8 cellular contexts compared by ENCODE assay signal in the genomic region with DNA sequence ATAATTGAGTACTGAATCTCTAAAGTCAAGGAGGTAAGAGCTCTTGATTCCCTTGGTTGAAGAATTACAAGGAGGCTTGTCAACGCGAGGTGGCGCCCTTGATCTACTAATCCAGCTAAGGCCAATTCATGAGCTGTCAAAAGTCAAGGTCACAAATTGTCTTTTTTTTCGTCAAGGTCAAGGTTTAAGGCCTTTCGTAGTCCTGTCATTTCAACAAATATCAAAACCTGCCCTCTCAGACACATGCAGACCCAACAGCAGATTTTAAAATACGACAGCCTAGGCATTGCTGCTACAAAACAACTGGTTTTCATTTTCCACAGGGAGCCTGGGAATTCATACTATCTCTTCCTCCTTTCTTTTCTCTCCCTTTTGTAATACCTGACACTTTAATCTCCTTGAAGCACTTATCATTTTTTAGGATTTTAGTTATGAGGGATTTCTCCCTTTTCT. TPM values are rescaled to one million over a fixed set of nuclear protein-coding genes. Genes with fewer than 3 reads are reported as not detected.
DNase-seq lines count a peak whose midpoint lies in the region; ATAC-seq lines count a peak whose summit lies in the region.

No MANE protein-coding gene starts in this region.

- no peak for ATAC-seq in right cardiac atrium
- no peak for ATAC-seq in GM18870 (IDR thresholded peaks at IDR 0.05; ENCODE audit: unreplicated experiment)
- ATAC-seq in HG03439 (IDR thresholded peaks at IDR 0.05; ENCODE audit: unreplicated experiment), result no peak

- DNase-seq in ELR (ENCODE audit: low read depth) (peak; percentile 88), NCI-H128 (lab: John Stamatoyannopoulos, UW; ENCODE audit: unreplicated experiment) (peak; percentile 24), T-helper 2 cell (peak; percentile 53 to 81 (median 74)), anterior cingulate cortex (lab: John Stamatoyannopoulos, UW) (peak in 51 of 58 donors; percentile 2 to 83 (median 39)), right cardiac atrium (peak; percentile 81 to 94 (median 90))

- peak overlapping the region; percentile 25 for H3K4me2 ChIP-seq in skeletal muscle satellite cell (ENCODE audit: low read length)

- H3K4me1 ChIP-seq in right cardiac atrium (ENCODE audit: control insufficient read depth, insufficient read depth, low read length), result peaks cover 3% of the 10 kb centered on the region
- H3K4me1 ChIP-seq in skeletal muscle satellite cell (ENCODE audit: control insufficient read depth, insufficient read depth, low read length), result peaks cover 38% of the 10 kb centered on the region

- H3K27me3 ChIP-seq in right cardiac atrium (ENCODE audit: control insufficient read depth, insufficient read depth) (no peaks in the 10 kb centered on the region), skeletal muscle satellite cell (ENCODE audit: control insufficient read depth, insufficient read depth, low read length) (peaks cover 8% of the 10 kb centered on the region)

- H3K4me3 ChIP-seq in right cardiac atrium (ENCODE audit: low read length) (no peak overlapping the region), skeletal muscle satellite cell (ENCODE audit: low read length) (no peak overlapping the region)

- intact Hi-C loops in right cardiac atrium (cut with DNase I), result loop anchor here in 2 of 4 donors (5.0 to 10.0 kb wide), 6 partner anchors 381 to 898 kb away; no protein-coding TSS in a partner anchor

- WGBS in right cardiac atrium, result 3% methylated on average over 6 of the region's 6 CpGs

- H3K9me3 ChIP-seq in right cardiac atrium (ENCODE audit: control insufficient read depth, low read length), result no peaks in the 10 kb centered on the region
- H3K9me3 ChIP-seq in skeletal muscle satellite cell (replicated peaks; ENCODE audit: low read length), result no peaks in the 10 kb centered on the region

- no peaks in the 10 kb centered on the region for H3K36me3 ChIP-seq in skeletal muscle satellite cell (ENCODE audit: insufficient read depth, low read length)

- H3K27ac ChIP-seq in right cardiac atrium (ENCODE audit: low read length), result no peak overlapping the region

- H3K9ac ChIP-seq in skeletal muscle satellite cell (ENCODE audit: low read depth, low read length), result no peak overlapping the region

RNA-seq across cellular contexts. Expression of a gene that starts 3.6 kb away (rescaled TPM):
- not detected for total RNA-seq in right cardiac atrium
- polyA plus RNA-seq in right cardiac atrium, result not detected
- 0.22 TPM in 1 of 2 replicates, not detected in the other for total RNA-seq in skeletal muscle satellite cell (2012; rRNA removed)

RNA-seq across cellular contexts. Expression of a gene that starts 11.3 kb away (rescaled TPM):
- not detected for total RNA-seq in right cardiac atrium
- not detected for polyA plus RNA-seq in right cardiac atrium
- 3.3 and 3.8 TPM in 2 replicates for total RNA-seq in skeletal muscle satellite cell (2012; rRNA removed)

RNA-seq across cellular contexts. Expression of a gene that starts 22.2 kb away (rescaled TPM):
- not detected for total RNA-seq in right cardiac atrium
- polyA plus RNA-seq in right cardiac atrium, result not detected
- total RNA-seq in skeletal muscle satellite cell (2012; rRNA removed), result 8.5 and 9.4 TPM in 2 replicates

RNA-seq across cellular contexts. Expression of a gene that starts 31.0 kb away (rescaled TPM):
- total RNA-seq in right cardiac atrium, result not detected
- polyA plus RNA-seq in right cardiac atrium, result not detected
- total RNA-seq in skeletal muscle satellite cell (2012; rRNA removed), result 14.6 and 20.3 TPM in 2 replicates

RNA-seq across cellular contexts. Expression of a gene that starts 39.8 kb away (rescaled TPM):
- total RNA-seq in right cardiac atrium, result not detected
- polyA plus RNA-seq in right cardiac atrium, result 0.11 TPM
- 2.0 and 2.8 TPM in 2 replicates for total RNA-seq in skeletal muscle satellite cell (2012; rRNA removed)

Comparison
In these comparisons a context has a peak if more than half of its experiments do, and no peak if none do; other contexts are left out.
1. DNase-seq: peak in every context shown above with its lines; median percentile 90 in right cardiac atrium; 88 in ELR; 74 in T-helper 2 cell; 39 in anterior cingulate cortex; 24 in NCI-H128.